In genomic region chr4:151325320-151326246, GRCh38 we compare ENCODE assay signal across 8 cellular contexts. TPM values are rescaled to one million over a fixed set of nuclear protein-coding genes. Genes with fewer than 3 reads are reported as not detected.
A peak's percentile ranks its signal among the peaks of the same experiment; 100 is the strongest.
DNase-seq lines count a peak whose midpoint lies in the region; ATAC-seq and TF ChIP-seq lines count a peak whose summit lies in the region.

Gene SH3D19, minus strand, starts transcription at chr4:151325605. Its CDS starts 253 bp downstream, at chr4:151325352.

- H3K4me1 ChIP-seq in thymus (ENCODE audit: control insufficient read depth, insufficient read depth, low read length): no peaks in the 10 kb centered on the region

- H3K4me3 Mint-ChIP-seq in HFFc6: peak within 1 kb of the TSS; percentile 98
- peak within 1 kb of the TSS; percentile 60 for H3K4me3 Mint-ChIP-seq in memory B cell

- H3K27me3 Mint-ChIP-seq in HFFc6 (ENCODE audit: insufficient read depth) (no peaks in the 10 kb centered on the region; the same call in 1 of the 2 replicates), memory B cell (peaks cover 19% of the 10 kb centered on the region)

- ATAC-seq in memory B cell (ENCODE audit: low read depth) (no peak), GM18858 (IDR thresholded peaks at IDR 0.05; ENCODE audit: unreplicated experiment) (no peak)

- DNase-seq in AG10803 (ENCODE audit: low read depth): peak; percentile 59
- peak; percentile 31 for DNase-seq in HFFc6
- peak; percentile 39 to 71 for DNase-seq in SW 1271 (lab: John Stamatoyannopoulos, UW)
- peak; percentile 74 for DNase-seq in epithelial cell of esophagus (ENCODE audit: low read depth)
- DNase-seq in memory B cell (ENCODE audit: low spot score in 2 of 2): no peak
- DNase-seq in NCI-H1436 (lab: John Stamatoyannopoulos, UW): no peak

- 9% methylated on average over 66 of the region's 66 CpGs for WGBS in thymus

- H3K27ac Mint-ChIP-seq in HFFc6 (peak within 1 kb of the TSS; percentile 88), memory B cell (no peak within 1 kb of the TSS)

- TF ChIP-seq CTCF in AG10803 (conservative IDR thresholded peaks at IDR 0.05; ENCODE audit: low read length) (no peak), HFFc6 (IDR thresholded peaks at IDR 0.05) (no peak), epithelial cell of esophagus (IDR thresholded peaks at IDR 0.05; ENCODE audit: insufficient read depth, low read depth, low read length, missing control alignments) (no peak)

- no peaks in the 10 kb centered on the region for H3K36me3 Mint-ChIP-seq in HFFc6 (ENCODE audit: low read depth)
- H3K36me3 Mint-ChIP-seq in memory B cell: peaks cover 3% of the 10 kb centered on the region

- peaks cover 39% of the 10 kb centered on the region for H3K27me3 ChIP-seq in thymus (ENCODE audit: control insufficient read depth, insufficient read depth)

- peak within 1 kb of the TSS; percentile 13 for H3K27ac ChIP-seq in thymus (ENCODE audit: low read depth)

- H3K36me3 ChIP-seq in thymus (ENCODE audit: control insufficient read depth, insufficient read depth): no peaks in the 10 kb centered on the region

- H3K4me3 ChIP-seq in AG10803 (ENCODE audit: low read length): peak within 1 kb of the TSS; percentile 73
- peak within 1 kb of the TSS; percentile 79 for H3K4me3 ChIP-seq in epithelial cell of esophagus (ENCODE audit: low read length)
- peak within 1 kb of the TSS; percentile 42 for H3K4me3 ChIP-seq in thymus (ENCODE audit: low read length)

- no peaks in the 10 kb centered on the region for H3K9me3 ChIP-seq in thymus (ENCODE audit: control insufficient read depth)

- peaks cover 58% of the 10 kb centered on the region for H3K4me1 Mint-ChIP-seq in HFFc6 (ENCODE audit: low read depth)
- peaks cover 2% of the 10 kb centered on the region for H3K4me1 Mint-ChIP-seq in memory B cell

- H3K9me3 Mint-ChIP-seq in HFFc6 (no peaks in the 10 kb centered on the region), memory B cell (no peaks in the 10 kb centered on the region)

RNA-seq across cellular contexts. Expression of gene SH3D19, which starts in this region (rescaled TPM):
- total RNA-seq in HFFc6 (2021; fragmentation: NEBNext Ultra II Directional; extraction: Animal tissue kit (Norgen Biotek cat#: 25700)): 10 to 100 TPM; 40.2 to 52.9 (median 51.0) TPM
- polyA plus RNA-seq in thymus: 8.4 TPM

Comparison
In these comparisons a context has a peak if more than half of its experiments do, and no peak if none do; other contexts are left out.
1. DNase-seq: peak in AG10803 (single experiment), HFFc6 (single experiment), SW 1271 (2 of 2) and epithelial cell of esophagus (single experiment); none in memory B cell (0 of 2) and NCI-H1436 (single experiment).
2. Peak in every context shown above with its lines, with median percentiles within 50 percentile points of each other: H3K4me3 ChIP-seq.